Comparison of ENCODE assay signal across 9 cellular contexts in the genomic region with DNA sequence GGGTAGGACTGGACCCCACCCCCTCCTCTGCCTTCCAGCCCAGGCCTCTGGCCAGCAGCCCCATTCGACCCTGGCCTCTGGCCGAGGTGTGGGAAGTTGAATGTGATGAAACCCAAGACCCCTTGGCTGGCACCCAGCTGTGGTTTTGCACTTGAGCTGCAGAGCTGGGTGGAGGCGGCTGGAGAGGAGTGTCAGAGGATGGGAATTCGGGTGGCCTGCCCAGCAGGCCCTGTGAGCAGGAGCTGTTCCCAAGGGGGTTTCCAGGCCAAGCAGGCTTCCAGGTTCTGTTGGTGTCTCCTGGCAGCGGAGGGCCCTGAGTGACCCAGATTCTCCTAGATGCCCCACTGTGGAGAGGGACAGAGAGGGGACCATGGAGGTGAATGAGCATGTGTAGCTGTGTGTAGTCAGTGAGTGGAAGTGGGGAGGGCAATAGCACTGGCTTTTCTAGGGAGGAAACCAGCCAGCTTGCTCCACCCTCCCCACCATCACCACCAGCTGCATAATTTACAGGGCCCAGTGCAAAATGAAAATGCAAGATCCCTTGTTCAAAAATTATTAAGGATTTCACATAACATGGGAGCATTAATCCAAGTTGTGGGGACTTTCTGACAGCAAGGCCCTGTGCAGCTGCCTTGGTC.
DNase-seq lines count a peak whose midpoint lies in the region; ATAC-seq and TF ChIP-seq lines count a peak whose summit lies in the region.
"Had no signal": no experiment of that assay in that cellular context is flagged by ENCODE, and none has a peak within 500 bp of the region (broad histone marks: within the 10 kb centered on the region; RNA-seq: fewer than 3 reads in every experiment).

No MANE protein-coding gene starts in this region.

- H3K36me3 Mint-ChIP-seq in Caco-2 (ENCODE audit: insufficient read depth, unreplicated experiment): no peaks in the 10 kb centered on the region

- no peak overlapping the region for H2AFZ ChIP-seq in ACC112 (ENCODE audit: low read length, unreplicated experiment)

- H3K9me3 ChIP-seq in mucosa of descending colon: no peaks in the 10 kb centered on the region
- H3K9me3 ChIP-seq in Caco-2: no peaks in the 10 kb centered on the region

- H3K27me3 Mint-ChIP-seq in Caco-2 (ENCODE audit: insufficient read depth, unreplicated experiment): no peaks in the 10 kb centered on the region

- H3K4me3 Mint-ChIP-seq in Caco-2 (ENCODE audit: unreplicated experiment): no peak overlapping the region

- no peak overlapping the region for H3K4me3 ChIP-seq in ACC112 (ENCODE audit: low read depth, low read length)
- no peak overlapping the region for H3K4me3 ChIP-seq in coronary artery
- no peak overlapping the region for H3K4me3 ChIP-seq in mucosa of descending colon
- H3K4me3 ChIP-seq in Caco-2 (ENCODE audit: low read depth, low read length): no peak overlapping the region

- no TSS peak for BruUV-seq in Caco-2 (replicated peaks; lab: Mats Ljungman, UMichigan)

- POLR2A ChIA-PET in Caco-2 (lab: Charles Lee): interaction anchor here (0.6 kb wide), 1 partner anchor 183 kb away, joined by 4 read pairs; no protein-coding TSS in a partner anchor

- no peaks in the 10 kb centered on the region for H3K4me1 Mint-ChIP-seq in Caco-2 (ENCODE audit: low read depth, unreplicated experiment)

- peak; percentile 19 for DNase-seq in LoVo (ENCODE audit: low spot score)
- DNase-seq in coronary artery (ENCODE audit: low spot score): peak; percentile 90
- DNase-seq in mucosa of descending colon: peak in 1 of 3 donors; percentile 82
- no peak for DNase-seq in COLO829 (ENCODE audit: low spot score)
- no peak for DNase-seq in stimulated activated CD4-positive, alpha-beta T cell treated with anti-CD3 and anti-CD28 coated beads, Interleukin-15, amount 100 ng/mL, for 24 hours
- DNase-seq in Caco-2: no peak
- DNase-seq: NCI-H2227 treated with DMSO at 0.1 percent for 48 hours had no signal

- H3K36me3 ChIP-seq in ACC112 (ENCODE audit: insufficient read depth, low read length) (no peaks in the 10 kb centered on the region), mucosa of descending colon (ENCODE audit: low read depth) (no peaks in the 10 kb centered on the region), Caco-2 (ENCODE audit: control insufficient read depth, insufficient read depth, low read length) (no peaks in the 10 kb centered on the region)

- H3K27ac ChIP-seq in ACC112 (ENCODE audit: low read depth, low read length) (peak overlapping the region; percentile 62), coronary artery (peak overlapping the region; percentile 60 to 93)

- intact Hi-C loops in mucosa of descending colon (cut with DNase I, micrococcal nuclease) (no loop called here), Caco-2 (cut with micrococcal nuclease; ENCODE audit: unreplicated experiment) (no loop called here)

- ATAC-seq in mucosa of descending colon (peak; percentile 43), HG03442 (IDR thresholded peaks at IDR 0.05; ENCODE audit: unreplicated experiment) (no peak)

- H3K27ac Mint-ChIP-seq in Caco-2 (ENCODE audit: unreplicated experiment): no peak overlapping the region

- H3K27me3 ChIP-seq in ACC112 (ENCODE audit: insufficient read depth, low read length) (no peaks in the 10 kb centered on the region), Caco-2 (replicated peaks; ENCODE audit: control insufficient read depth, insufficient read depth, low read length) (no peaks in the 10 kb centered on the region)

- H3K4me1 ChIP-seq in ACC112 (ENCODE audit: control insufficient read depth, insufficient read depth, low read length, unreplicated experiment): peaks cover 70% of the 10 kb centered on the region
- peaks cover 7% of the 10 kb centered on the region for H3K4me1 ChIP-seq in mucosa of descending colon (ENCODE audit: low read depth)
- no peaks in the 10 kb centered on the region for H3K4me1 ChIP-seq in Caco-2

- H3K79me2 ChIP-seq in ACC112 (ENCODE audit: control insufficient read depth, insufficient read depth, low read length, unreplicated experiment): no peaks in the 10 kb centered on the region

- CTCF ChIA-PET in Caco-2 (lab: Charles Lee): interaction anchor here (1.5 kb wide), 1 partner anchor 10 kb away, joined by 6 read pairs; no protein-coding TSS in a partner anchor

- no peaks in the 10 kb centered on the region for H3K9me3 Mint-ChIP-seq in Caco-2 (ENCODE audit: unreplicated experiment)

- TF ChIP-seq CTCF in coronary artery (IDR thresholded peaks at IDR 0.05) (no peak), mucosa of descending colon (IDR thresholded peaks at IDR 0.05) (no peak), Caco-2 (IDR thresholded peaks at IDR 0.05; ENCODE audit: insufficient read depth in 1 of 2, low read depth in 1 of 2, low read length in 1 of 2, severe bottlenecking in 1 of 2, unreplicated experiment in 1 of 2) (no peak)

Comparison
In these comparisons a context has a peak if more than half of its experiments do, and no peak if none do; other contexts are left out.
1. DNase-seq: peak in LoVo (single experiment) and coronary artery (single experiment); none in COLO829 (single experiment), stimulated activated CD4-positive, alpha-beta T cell treated with anti-CD3 and anti-CD28 coated beads, Interleukin-15, amount 100 ng/mL, for 24 hours (single experiment) and Caco-2 (0 of 2).